1 cellular context compared by ENCODE assay signal in genomic region chrX:103431316-103431715, GRCh38.
TF ChIP-seq lines count a peak whose summit lies in the region.

No MANE protein-coding gene starts in this region.

TF ChIP-seq in HepG2, 621 proteins besides CTCF, POLR2A, EP300 and RAD21 (continued from another document):
- no peak for TF ChIP-seq ZBTB40 (IDR thresholded peaks at IDR 0.05)
- no peak for TF ChIP-seq ZBTB40 (CRISPR knock-in tag; IDR thresholded peaks at IDR 0.05)
- no peak for TF ChIP-seq ZSCAN9 (CRISPR knock-in tag; IDR thresholded peaks at IDR 0.05; ENCODE audit: borderline replicate concordance)
- TF ChIP-seq ZNF282 (IDR thresholded peaks at IDR 0.05; ENCODE audit: partially characterized antibody): no peak
- TF ChIP-seq ARNTL (CRISPR knock-in tag; IDR thresholded peaks at IDR 0.05): no peak
- TF ChIP-seq ARID5B (CRISPR knock-in tag; IDR thresholded peaks at IDR 0.05): no peak
- no peak for TF ChIP-seq ZNF646 (CRISPR knock-in tag; IDR thresholded peaks at IDR 0.05)
- no peak for TF ChIP-seq ZNF30 (CRISPR knock-in tag; IDR thresholded peaks at IDR 0.05)
- no peak for TF ChIP-seq NFIC (IDR thresholded peaks at IDR 0.05; ENCODE audit: low read length)
- no peak for TF ChIP-seq AHDC1 (CRISPR knock-in tag; IDR thresholded peaks at IDR 0.05; ENCODE audit: borderline replicate concordance)
